In the genomic region with DNA sequence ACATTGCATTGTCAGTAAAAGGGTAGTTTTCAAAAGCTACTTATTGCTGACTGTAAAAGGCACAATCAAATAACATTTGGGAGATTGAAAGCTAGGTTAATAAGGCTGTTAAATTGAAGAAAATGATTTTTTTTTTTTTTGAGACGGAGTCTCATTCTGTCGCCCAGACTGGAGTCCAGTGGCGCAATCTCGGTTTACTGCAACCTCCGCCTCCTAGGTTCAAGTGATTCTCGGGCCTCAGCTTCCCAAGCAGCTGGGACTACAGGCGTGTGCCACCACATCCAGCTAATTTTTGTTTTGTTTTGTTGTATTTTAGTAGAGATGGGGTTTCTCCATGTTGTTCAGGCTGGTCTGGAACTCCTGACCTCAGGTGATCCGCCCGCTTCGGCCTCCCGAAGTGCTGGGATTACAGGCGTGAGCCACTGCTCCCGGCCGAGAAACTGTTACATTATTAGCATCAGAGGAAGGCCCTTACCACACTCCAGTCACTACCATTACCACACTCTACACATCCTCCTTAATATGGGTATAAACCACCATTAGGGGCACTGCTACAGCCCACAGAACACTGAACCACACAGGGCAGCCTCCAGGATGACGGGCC, we compare ENCODE assay signal across 8 cellular contexts. TPM values are rescaled to one million over a fixed set of nuclear protein-coding genes. Genes with fewer than 3 reads are reported as not detected.
DNase-seq lines count a peak whose midpoint lies in the region; ATAC-seq and TF ChIP-seq lines count a peak whose summit lies in the region.

No MANE protein-coding gene starts in this region.

- peak overlapping the region; percentile 92 for H3K27ac ChIP-seq in HL-60 (replicated peaks)

- H3K9me3 ChIP-seq in BE2C = no peaks in the 10 kb centered on the region

- DNase-seq in BE2C (no peak), HL-60 (ENCODE audit: low read depth in 1 of 2, low spot score in 1 of 2) (peak in 1 of 2 experiments; percentile 13)
- DNase-seq in stimulated activated naive CD8-positive, alpha-beta T cell treated with anti-CD3 and anti-CD28 coated beads, Interleukin-15, Interleukin-2, amounts not matched to agents 100 U/mL and 50 U/mL, for 24 hours = no peak
- DNase-seq in effector CD8-positive, alpha-beta T cell (lab: John Stamatoyannopoulos, UW) = no peak

- no peaks in the 10 kb centered on the region for H3K27me3 ChIP-seq in BE2C
- no peaks in the 10 kb centered on the region for H3K27me3 ChIP-seq in HL-60 (ENCODE audit: insufficient read depth, poor library complexity, severe bottlenecking)

- H3K36me3 Mint-ChIP-seq in activated naive CD8-positive, alpha-beta T cell = peaks cover 9% of the 10 kb centered on the region

- H3K4me3 ChIP-seq in BE2C (ENCODE audit: low read depth, low read length) = peak overlapping the region; percentile 81
- peak overlapping the region; percentile 93 for H3K4me3 ChIP-seq in HL-60 (replicated peaks; ENCODE audit: insufficient read depth, low read length)
- peak overlapping the region; percentile 79 for H3K4me3 ChIP-seq in iPS-11a (ENCODE audit: low read depth, low read length)

- ATAC-seq in GM19452 (IDR thresholded peaks at IDR 0.05; ENCODE audit: unreplicated experiment) (peak; percentile 19), HG03521 (IDR thresholded peaks at IDR 0.05; ENCODE audit: unreplicated experiment) (no peak)
- peak; percentile 16 for ATAC-seq in stimulated activated naive CD8-positive, alpha-beta T cell treated with anti-CD3 and anti-CD28 coated beads, Interleukin-15, Interleukin-2, amounts not matched to agents 100 U/mL and 50 U/mL, for 24 hours

- no peak for TF ChIP-seq CTCF in BE2C (IDR thresholded peaks at IDR 0.05; ENCODE audit: low read depth, low read length)
- no peak for TF ChIP-seq CTCF in HL-60 (IDR thresholded peaks at IDR 0.05; ENCODE audit: insufficient read depth, low read length)

- H3K4me1 ChIP-seq in BE2C = no peaks in the 10 kb centered on the region

- H3K4me1 Mint-ChIP-seq in activated naive CD8-positive, alpha-beta T cell (ENCODE audit: low read depth) = peaks cover 39% of the 10 kb centered on the region

- H3K4me3 Mint-ChIP-seq in activated naive CD8-positive, alpha-beta T cell = peak overlapping the region; percentile 98

- no peaks in the 10 kb centered on the region for H3K27me3 Mint-ChIP-seq in activated naive CD8-positive, alpha-beta T cell

- no peaks in the 10 kb centered on the region for H3K9me3 Mint-ChIP-seq in activated naive CD8-positive, alpha-beta T cell (ENCODE audit: low read depth)

- H3K36me3 ChIP-seq in BE2C = peaks cover 5% of the 10 kb centered on the region

- peak overlapping the region; percentile 100 for H3K27ac Mint-ChIP-seq in activated naive CD8-positive, alpha-beta T cell

RNA-seq across cellular contexts. Expression of a gene that starts 1.0 kb away (rescaled TPM):
- polyA plus RNA-seq in BE2C (2012; ENCODE audit: insufficient read depth, insufficient read length, low read depth) = 16.2 TPM

RNA-seq across cellular contexts. Expression of a gene that starts 45.7 kb away (rescaled TPM):
- polyA plus RNA-seq in BE2C (2012; ENCODE audit: insufficient read depth, insufficient read length, low read depth) = not detected
